ENCODE assay signal across 11 cellular contexts in the genomic region with DNA sequence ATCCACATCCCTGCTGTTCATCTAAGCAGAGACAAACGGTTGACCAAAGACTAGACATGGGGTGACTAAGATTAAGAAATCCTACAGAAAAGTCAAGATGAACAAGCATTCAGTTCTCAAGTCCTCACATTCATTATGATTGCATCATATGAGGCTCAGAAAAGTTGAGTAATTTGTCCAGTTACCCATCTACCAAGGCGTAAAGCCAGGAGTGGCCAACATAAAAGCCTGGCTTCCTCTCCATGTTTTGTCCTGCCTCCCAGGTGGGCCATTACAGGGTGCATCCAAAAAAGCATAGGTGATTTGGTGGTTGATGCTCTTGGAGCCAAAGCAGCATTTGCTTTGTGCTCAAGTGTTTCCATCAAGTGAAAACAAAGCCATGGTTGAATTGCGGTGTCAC. TPM values are rescaled to one million over a fixed set of nuclear protein-coding genes. Genes with fewer than 3 reads are reported as not detected.
DNase-seq lines count a peak whose midpoint lies in the region; ATAC-seq and TF ChIP-seq lines count a peak whose summit lies in the region.
"Had no signal": no experiment of that assay in that cellular context is flagged by ENCODE, and none has a peak within 500 bp of the region (broad histone marks: within the 10 kb centered on the region; RNA-seq: fewer than 3 reads in every experiment).

No MANE protein-coding gene starts in this region.

- no peak for TF ChIP-seq POLR2A in IMR-90 (IDR thresholded peaks at IDR 0.05; ENCODE audit: low read depth, low read length)
- no peak for TF ChIP-seq POLR2A in gastroesophageal sphincter (IDR thresholded peaks at IDR 0.05)

- H3K27me3 ChIP-seq in IMR-90 (ENCODE audit: control insufficient read depth, insufficient read depth, low read length) = peaks cover 2% of the 10 kb centered on the region; the same call in 1 of the 2 replicates
- peaks cover 68% of the 10 kb centered on the region for H3K27me3 ChIP-seq in gastroesophageal sphincter

- H3K79me1 ChIP-seq in IMR-90 (ENCODE audit: low read depth in 1 of 2, low read length in 2 of 2) = no peaks in the 10 kb centered on the region

- H3K27ac ChIP-seq in IMR-90 (ENCODE audit: insufficient read depth, low read length) (no peak overlapping the region), gastroesophageal sphincter (no peak overlapping the region)

- TF ChIP-seq EP300 in gastroesophageal sphincter (IDR thresholded peaks at IDR 0.05) = no peak

- H3K14ac ChIP-seq in IMR-90 (replicated peaks; ENCODE audit: low read depth, low read length) = no peak overlapping the region

- DNase-seq in AG10803 (ENCODE audit: low read depth) (peak; percentile 90), IMR-90 (peak; percentile 49), T-helper 17 cell (no peak), left lobe of liver (ENCODE audit: low spot score) (no peak), head of caudate nucleus (no peak), islet precursor cell (no peak)
- DNase-seq: C1 segment of cervical spinal cord; stimulated activated naive CD8-positive, alpha-beta T cell treated with anti-CD3 and anti-CD28 coated beads, Interleukin-15, amount 100 ng/mL, for 72 hours; T1000 had no signal

- peaks cover 11% of the 10 kb centered on the region for H3K27me3 Mint-ChIP-seq in T-helper 17 cell

- no peaks in the 10 kb centered on the region; the same call in 1 of the 2 replicates for H4K20me1 ChIP-seq in IMR-90 (ENCODE audit: insufficient read depth, low read length)

- peaks cover 10% of the 10 kb centered on the region for H3K9me1 ChIP-seq in IMR-90 (ENCODE audit: insufficient read depth, low read length)

- no peak overlapping the region for H3K23ac ChIP-seq in IMR-90 (ENCODE audit: low read depth, low read length)

- peak overlapping the region; percentile 9; the same call in 1 of the 2 replicates for H2BK20ac ChIP-seq in IMR-90 (ENCODE audit: low read depth, low read length)

- H4K5ac ChIP-seq in IMR-90 (ENCODE audit: low read depth, low read length) = no peak overlapping the region

- TF ChIP-seq CTCF in AG10803 (conservative IDR thresholded peaks at IDR 0.05; ENCODE audit: low read length) = no peak
- no peak for TF ChIP-seq CTCF in IMR-90 (conservative IDR thresholded peaks at IDR 0.05; ENCODE audit: low read depth, low read length)
- no peak for TF ChIP-seq CTCF in gastroesophageal sphincter (IDR thresholded peaks at IDR 0.05)

- BruUV-seq in IMR-90 (replicated peaks; lab: Mats Ljungman, UMichigan) = no TSS peak

- H3K36me3 Mint-ChIP-seq in T-helper 17 cell (ENCODE audit: low read depth) = no peaks in the 10 kb centered on the region

- H2BK15ac ChIP-seq in IMR-90 (ENCODE audit: low read depth, low read length) = no peak overlapping the region; the same call in 2 of the 3 replicates

- no peak overlapping the region for H2AFZ ChIP-seq in IMR-90 (replicated peaks; ENCODE audit: low read length, poor library complexity)

- H3K4ac ChIP-seq in IMR-90 (ENCODE audit: low read depth, low read length) = no peak overlapping the region

- H3K27ac Mint-ChIP-seq in T-helper 17 cell = peak overlapping the region; percentile 17

- H3K36me3 ChIP-seq in IMR-90 (ENCODE audit: control insufficient read depth, insufficient read depth, low read length) = no peaks in the 10 kb centered on the region
- H3K36me3 ChIP-seq in gastroesophageal sphincter = no peaks in the 10 kb centered on the region

- H2BK5ac ChIP-seq in IMR-90 (ENCODE audit: low read depth, low read length, poor library complexity, severe bottlenecking) = no peak overlapping the region

- in situ Hi-C loops in IMR-90 (cut with MboI; ENCODE audit: low sequenced_read_pairs) = no loop called here

- dilution Hi-C loops in IMR-90 (cut with HindIII; ENCODE audit: low sequenced_read_pairs, unreplicated experiment) = no loop called here

- H2AK5ac ChIP-seq in IMR-90 (ENCODE audit: low read depth, low read length) = peak overlapping the region; percentile 47

- no peak overlapping the region for H2AK9ac ChIP-seq in IMR-90 (replicated peaks; ENCODE audit: low read depth, low read length, poor library complexity)

- H3K9me3 ChIP-seq in IMR-90 (ENCODE audit: control insufficient read depth, insufficient read depth, low read length) (no peaks in the 10 kb centered on the region), T-helper 17 cell (ENCODE audit: control insufficient read depth, low read length, poor library complexity, severe bottlenecking) (no peaks in the 10 kb centered on the region), gastroesophageal sphincter (no peaks in the 10 kb centered on the region)

- no peak overlapping the region for H4K8ac ChIP-seq in IMR-90 (ENCODE audit: low read depth in 2 of 2, low read length in 2 of 2)

- H3K9ac ChIP-seq in IMR-90 (ENCODE audit: low read depth, low read length) = no peak overlapping the region

- 100% methylated on average over 1 of the region's 3 CpGs; no CpG with 5 or more reads in 1 of the 2 experiments for WGBS in IMR-90 (ENCODE audit: extremely low coverage in 2 of 2, insufficient read length in 1 of 2), 2 experiments
- whole genome bisulfite sequencing in gastroesophageal sphincter (ENCODE audit: low coverage in 1 of 2), 2 donors = 70 to 79% methylated on average over 3 of the region's 3 CpGs

- POLR2A ChIA-PET in IMR-90 (lab: Charles Lee; ENCODE audit: unreplicated experiment) = no interaction called here

- H3K4me1 ChIP-seq in IMR-90 (ENCODE audit: control insufficient read depth, insufficient read depth, low read length) (peaks cover 8% of the 10 kb centered on the region), gastroesophageal sphincter (no peaks in the 10 kb centered on the region)

- H3K18ac ChIP-seq in IMR-90 (ENCODE audit: low read depth, low read length) = no peak overlapping the region; the same call in 1 of the 2 replicates

- peaks cover 2% of the 10 kb centered on the region for H3K4me1 Mint-ChIP-seq in T-helper 17 cell

- CTCF ChIA-PET in IMR-90 (lab: Yijun Ruan, JAX) = interaction anchor here (0.7 to 0.8 kb wide), 2 partner anchors 14 to 751 kb away, joined by 3 read pairs; no protein-coding TSS in a partner anchor

- H4K91ac ChIP-seq in IMR-90 (ENCODE audit: insufficient read depth, low read depth, low read length) = no peak overlapping the region

- H3K56ac ChIP-seq in IMR-90 (ENCODE audit: extremely low read depth, insufficient read depth, low read length) = no peak overlapping the region

- H3K4me3 ChIP-seq in AG10803 (ENCODE audit: low read length) (no peak overlapping the region), IMR-90 (ENCODE audit: insufficient read depth, low read depth, low read length) (no peak overlapping the region), gastroesophageal sphincter (no peak overlapping the region)

- no peak overlapping the region for H3K4me3 Mint-ChIP-seq in T-helper 17 cell
- H3K4me3 Mint-ChIP-seq: stimulated activated naive CD8-positive, alpha-beta T cell treated with anti-CD3 and anti-CD28 coated beads, Interleukin-15, amount 100 ng/mL, for 72 hours had no signal

- intact Hi-C loops in IMR-90 (cut with micrococcal nuclease) (no loop called here), head of caudate nucleus (cut with DNase I) (no loop called here)

- no peak overlapping the region for H2BK120ac ChIP-seq in IMR-90 (ENCODE audit: low read depth, low read length)

- ATAC-seq in IMR-90 (ENCODE audit: low read depth) (no peak), T-helper 17 cell (no peak), left lobe of liver (peak; percentile 55), HG03108 (IDR thresholded peaks at IDR 0.05; ENCODE audit: unreplicated experiment) (no peak), gastroesophageal sphincter (no peak)
- ATAC-seq: stimulated activated naive CD8-positive, alpha-beta T cell treated with anti-CD3 and anti-CD28 coated beads, Interleukin-15, amount 100 ng/mL, for 72 hours had no signal

- TF ChIP-seq RAD21 in IMR-90 (IDR thresholded peaks at IDR 0.05; ENCODE audit: low read length) = no peak

- no peak overlapping the region for H3K4me2 ChIP-seq in IMR-90 (ENCODE audit: low read depth, low read length)

TF ChIP-seq in IMR-90, 13 proteins besides CTCF, POLR2A, EP300 and RAD21:
- TF ChIP-seq FOS (IDR thresholded peaks at IDR 0.05; ENCODE audit: low read depth, low read length) (0 out of 2 replicates have a peak, but pooled peaks have one; percentile 28), CEBPB (IDR thresholded peaks at IDR 0.05; ENCODE audit: low read depth, low read length) (peak; percentile 95)
- TF ChIP-seq, protein P1, sequence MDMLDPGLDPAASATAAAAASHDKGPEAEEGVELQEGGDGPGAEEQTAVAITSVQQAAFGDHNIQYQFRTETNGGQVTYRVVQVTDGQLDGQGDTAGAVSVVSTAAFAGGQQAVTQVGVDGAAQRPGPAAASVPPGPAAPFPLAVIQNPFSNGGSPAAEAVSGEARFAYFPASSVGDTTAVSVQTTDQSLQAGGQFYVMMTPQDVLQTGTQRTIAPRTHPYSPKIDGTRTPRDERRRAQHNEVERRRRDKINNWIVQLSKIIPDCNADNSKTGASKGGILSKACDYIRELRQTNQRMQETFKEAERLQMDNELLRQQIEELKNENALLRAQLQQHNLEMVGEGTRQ (IDR thresholded peaks at IDR 0.05; ENCODE audit: low read depth, low read length) = no peak
TF ChIP-seq in IMR-90: peak in this region for 2.

RNA-seq across cellular contexts. Expression of a gene that starts 53.8 kb away (rescaled TPM):
- total RNA-seq in IMR-90 (2012; rRNA removed) (under 0.01 TPM in 2 replicates), T-helper 17 cell (under 1 TPM in 1 of 2 donors, not detected in 1; 0.12 TPM), left lobe of liver (1.8 TPM), gastroesophageal sphincter (1 to 10 TPM in 1 of 4 donors, under 1 TPM in 2, not detected in 1; 0.31 to 1.1 (median 0.81) TPM)
- 0.07 TPM in 1 of 2 replicates, not detected in the other for polyA plus RNA-seq in IMR-90 (2012; rRNA removed)
- not detected in 2 replicates for polyA plus RNA-seq in IMR-90 (2012; cell fraction: cytosol; rRNA removed)
- 0.11 TPM in 1 of 2 replicates, not detected in the other for polyA plus RNA-seq in IMR-90 (2012; cell fraction: nucleus; rRNA removed; ENCODE audit: low replicate concordance)

Comparison
In these comparisons a context has a peak if more than half of its experiments do, and no peak if none do; other contexts are left out.
1. DNase-seq: peak in AG10803 (single experiment) and IMR-90 (single experiment); none in T-helper 17 cell (0 of 3), left lobe of liver (single experiment), head of caudate nucleus (0 of 42) and islet precursor cell (single experiment).